8 cellular contexts compared by ENCODE assay signal in the genomic region with DNA sequence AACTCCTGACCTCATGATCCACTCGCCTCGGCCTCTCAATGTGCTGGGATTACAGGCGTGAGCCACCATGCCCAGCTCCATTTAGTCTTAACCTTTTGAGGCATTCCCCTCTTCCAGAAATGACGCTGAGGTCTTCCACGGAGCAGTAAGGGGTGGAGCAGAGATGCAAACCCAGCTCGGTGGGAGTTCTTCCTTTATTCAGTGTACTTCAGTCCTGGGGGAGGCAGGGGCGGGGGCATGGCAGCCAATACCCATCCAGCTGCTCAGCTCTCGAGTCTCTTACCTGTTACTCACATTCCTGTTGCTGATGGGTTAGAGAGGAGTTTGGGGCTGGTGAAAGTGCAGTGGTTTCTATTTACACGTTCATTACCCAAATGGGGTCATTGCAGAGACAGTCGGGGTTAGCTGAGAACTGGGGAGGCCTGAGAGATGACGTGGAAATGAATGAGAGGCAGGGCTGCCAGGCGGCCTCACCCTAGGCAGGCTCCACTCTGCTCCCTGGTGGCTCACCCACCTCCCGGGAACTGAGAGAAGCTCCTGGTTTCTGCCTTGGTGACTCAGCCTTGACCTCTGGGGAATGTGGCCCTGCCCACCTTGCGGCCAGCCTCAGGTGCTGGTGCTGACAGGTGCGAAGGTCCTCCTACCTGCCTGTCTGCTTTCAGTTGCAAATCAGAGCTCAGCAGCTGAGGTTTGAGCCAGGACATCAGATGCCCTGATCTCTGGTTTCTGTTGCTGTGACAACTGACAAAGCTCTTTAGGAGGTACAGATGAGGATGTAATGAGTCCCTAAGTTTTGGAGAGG. TPM values are rescaled to one million over a fixed set of nuclear protein-coding genes. Genes with fewer than 3 reads are reported as not detected.
DNase-seq lines count a peak whose midpoint lies in the region; ATAC-seq and TF ChIP-seq lines count a peak whose summit lies in the region.

No MANE protein-coding gene starts in this region.

- H3K9me3 Mint-ChIP-seq in activated T-helper 17 cell treated with anti-CD3 and anti-CD28 coated beads, Interleukin-2, amount 50 U/mL, for 72 hours: no peaks in the 10 kb centered on the region
- no peaks in the 10 kb centered on the region for H3K9me3 Mint-ChIP-seq in type B pancreatic cell

- H3K4me1 Mint-ChIP-seq in activated T-helper 17 cell treated with anti-CD3 and anti-CD28 coated beads, Interleukin-2, amount 50 U/mL, for 72 hours: peaks cover 14% of the 10 kb centered on the region
- H3K4me1 Mint-ChIP-seq in type B pancreatic cell (ENCODE audit: unreplicated experiment): peaks cover 29% of the 10 kb centered on the region

- H3K27me3 ChIP-seq in HCT116 (ENCODE audit: insufficient read depth, low read length): no peaks in the 10 kb centered on the region

- H2AFZ ChIP-seq in HCT116 (ENCODE audit: low read depth, low read length, poor library complexity, severe bottlenecking): no peak overlapping the region

- H3K27me3 Mint-ChIP-seq in activated T-helper 17 cell treated with anti-CD3 and anti-CD28 coated beads, Interleukin-2, amount 50 U/mL, for 72 hours: no peaks in the 10 kb centered on the region
- H3K27me3 Mint-ChIP-seq in type B pancreatic cell: no peaks in the 10 kb centered on the region

- TF ChIP-seq RAD21 in HCT116 (IDR thresholded peaks at IDR 0.05; ENCODE audit: low read depth): peak; percentile 70

- 0 out of 2 replicates have a peak overlapping the region, but pooled peaks have one; percentile 32 for H3K27ac ChIP-seq in 22Rv1
- peak overlapping the region; percentile 63 for H3K27ac ChIP-seq in HCT116 (ENCODE audit: low read depth, low read length)

- peaks cover 11% of the 10 kb centered on the region for H3K36me3 Mint-ChIP-seq in activated T-helper 17 cell treated with anti-CD3 and anti-CD28 coated beads, Interleukin-2, amount 50 U/mL, for 72 hours (ENCODE audit: low read depth)
- peaks cover 8% of the 10 kb centered on the region for H3K36me3 Mint-ChIP-seq in type B pancreatic cell

- H3K79me2 ChIP-seq in HCT116 (ENCODE audit: insufficient read depth, low read length): no peaks in the 10 kb centered on the region

- peaks cover 6% of the 10 kb centered on the region; the same call in 1 of the 2 replicates for H4K20me1 ChIP-seq in HCT116 (ENCODE audit: insufficient read depth)

- WGBS in lower leg skin, 2 donors: 60 to 61% methylated on average over 14 to 15 of the region's 15 CpGs

- H3K4me2 ChIP-seq in HCT116 (ENCODE audit: low read length): peak overlapping the region; percentile 69

- peak overlapping the region in 1 of 2 experiments; percentile 26; a peak in 2 of 4 replicates for H3K4me3 ChIP-seq in HCT116 (replicated peaks in 1 of 2; ENCODE audit: low read depth in 1 of 2, low read length in 2 of 2)
- no peak overlapping the region for H3K4me3 ChIP-seq in lower leg skin (ENCODE audit: low read depth, poor library complexity, severe bottlenecking)

- CTCF ChIA-PET in HCT116 (lab: Charles Lee): interaction anchor here (0.6 to 3.1 kb wide), 15 partner anchors 10 to 361 kb away, joined by 3 to 30 read pairs (median 3); no protein-coding TSS in a partner anchor

- H3K27ac Mint-ChIP-seq in activated T-helper 17 cell treated with anti-CD3 and anti-CD28 coated beads, Interleukin-2, amount 50 U/mL, for 72 hours: peak overlapping the region; percentile 11
- peak overlapping the region; percentile 94 for H3K27ac Mint-ChIP-seq in type B pancreatic cell

- H3K36me3 ChIP-seq in HCT116 (ENCODE audit: control insufficient read depth in 1 of 2, insufficient read depth in 2 of 2, low read length in 2 of 2): peaks cover 5 to 20% of the 10 kb centered on the region in 2 experiments; a peak in 2 of 4 replicates

- ATAC-seq in HCT116 (peak; percentile 93), GM21723 (IDR thresholded peaks at IDR 0.05; ENCODE audit: unreplicated experiment) (no peak)
- ATAC-seq in activated T-helper 17 cell treated with anti-CD3 and anti-CD28 coated beads, Interleukin-2, amount 50 U/mL, for 72 hours (replicated peaks): peak; percentile 72

- intact Hi-C loops in HCT116 (cut with micrococcal nuclease) (loop anchor here (1.0 kb wide), 1 partner anchor 223 kb away; no protein-coding TSS in a partner anchor), lower leg skin (cut with DNase I; ENCODE audit: low total_unique reads) (no loop called here)

- POLR2A ChIA-PET in HCT116 (lab: Charles Lee): interaction anchor here (1.1 kb wide), 3 partner anchors 8 to 144 kb away, joined by 3 to 5 read pairs (median 4); a partner anchor contains a TSS

- no TSS peak for BruUV-seq in HCT116 (replicated peaks; lab: Mats Ljungman, UMichigan)

- no peaks in the 10 kb centered on the region for H3K9me3 ChIP-seq in HCT116 (ENCODE audit: control insufficient read depth in 1 of 2, insufficient read depth in 1 of 2, low read depth in 1 of 2, low read length in 2 of 2)

- H3K9me2 ChIP-seq in HCT116 (ENCODE audit: insufficient read depth): no peaks in the 10 kb centered on the region

- RAD21 ChIA-PET in HCT116 (lab: Charles Lee; ENCODE audit: low non-redundant PET in 1 of 2, low total read pairs in 2 of 2, uncharacterized antibody in 2 of 2, unreplicated experiment in 2 of 2): interaction anchor here (0.6 to 1.5 kb wide), 5 partner anchors 11 to 223 kb away, joined by 3 to 7 read pairs (median 4); no protein-coding TSS in a partner anchor

- no peak for TF ChIP-seq CTCF in 22Rv1 (IDR thresholded peaks at IDR 0.05)
- TF ChIP-seq CTCF in HCT116 (IDR thresholded peaks at IDR 0.05 in 2 of 3, conservative IDR thresholded peaks at IDR 0.05 in 1 of 3; ENCODE audit: borderline replicate concordance in 1 of 3, insufficient read depth in 1 of 3, low read depth in 2 of 3, low read length in 2 of 3): peak; percentile 50 to 66 (median 61)
- no peak for TF ChIP-seq CTCF in type B pancreatic cell (conservative IDR thresholded peaks at IDR 0.05)
- TF ChIP-seq CTCF in lower leg skin (IDR thresholded peaks at IDR 0.05): no peak

- TF ChIP-seq POLR2A in HCT116 (IDR thresholded peaks at IDR 0.05; ENCODE audit: borderline replicate concordance, extremely low read depth, insufficient read depth, insufficient read length): no peak
- no peak for TF ChIP-seq POLR2A in lower leg skin (IDR thresholded peaks at IDR 0.05)

- DNase-seq in HCT116 (ENCODE audit: low read depth, low spot score) (peak; percentile 87), islet precursor cell (peak; percentile 98), type B pancreatic cell (ENCODE audit: extremely low spot score, unreplicated experiment) (no peak), lower leg skin (ENCODE audit: low spot score in 2 of 2) (no peak)
- no peak for DNase-seq in stimulated activated naive CD4-positive, alpha-beta T cell treated with Interleukin-2 at 50 U/mL for 16 hours (lab: John Stamatoyannopoulos, UW)

- H3K4me3 Mint-ChIP-seq in activated T-helper 17 cell treated with anti-CD3 and anti-CD28 coated beads, Interleukin-2, amount 50 U/mL, for 72 hours: no peak overlapping the region
- peak overlapping the region; percentile 60 for H3K4me3 Mint-ChIP-seq in type B pancreatic cell

- H3K4me1 ChIP-seq in HCT116 (ENCODE audit: control insufficient read depth in 1 of 2, insufficient read depth in 2 of 2, low read length in 2 of 2): peaks cover 31 to 41% of the 10 kb centered on the region in 2 experiments

- peak overlapping the region; percentile 30 for H3K9ac ChIP-seq in HCT116 (ENCODE audit: low read length)

TF ChIP-seq in HCT116, 20 proteins besides CTCF, POLR2A, EP300 and RAD21 (continues in another document):
- TF ChIP-seq ZNF274 (IDR thresholded peaks at IDR 0.05; ENCODE audit: low read depth, low read length) (no peak), JUND (IDR thresholded peaks at IDR 0.05) (peak; percentile 93), TCF7L2 (IDR thresholded peaks at IDR 0.05; ENCODE audit: borderline replicate concordance, extremely low read depth, insufficient read depth, insufficient read length) (no peak), SP1 (IDR thresholded peaks at IDR 0.05; ENCODE audit: low read depth) (peak; percentile 92), POLR2AphosphoS5 (IDR thresholded peaks at IDR 0.05; ENCODE audit: low read depth, low read length) (peak; percentile 67), SIN3A (IDR thresholded peaks at IDR 0.05; ENCODE audit: low read depth) (peak; percentile 96), CEBPB (IDR thresholded peaks at IDR 0.05; ENCODE audit: low read depth) (peak; percentile 50; the same call in 1 of the 2 replicates), EGR1 (IDR thresholded peaks at IDR 0.05; ENCODE audit: low read depth) (no peak)
- TF ChIP-seq, protein P1, sequence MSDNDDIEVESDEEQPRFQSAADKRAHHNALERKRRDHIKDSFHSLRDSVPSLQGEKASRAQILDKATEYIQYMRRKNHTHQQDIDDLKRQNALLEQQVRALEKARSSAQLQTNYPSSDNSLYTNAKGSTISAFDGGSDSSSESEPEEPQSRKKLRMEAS (IDR thresholded peaks at IDR 0.05): peak; percentile 98
- TF ChIP-seq, protein P2, sequence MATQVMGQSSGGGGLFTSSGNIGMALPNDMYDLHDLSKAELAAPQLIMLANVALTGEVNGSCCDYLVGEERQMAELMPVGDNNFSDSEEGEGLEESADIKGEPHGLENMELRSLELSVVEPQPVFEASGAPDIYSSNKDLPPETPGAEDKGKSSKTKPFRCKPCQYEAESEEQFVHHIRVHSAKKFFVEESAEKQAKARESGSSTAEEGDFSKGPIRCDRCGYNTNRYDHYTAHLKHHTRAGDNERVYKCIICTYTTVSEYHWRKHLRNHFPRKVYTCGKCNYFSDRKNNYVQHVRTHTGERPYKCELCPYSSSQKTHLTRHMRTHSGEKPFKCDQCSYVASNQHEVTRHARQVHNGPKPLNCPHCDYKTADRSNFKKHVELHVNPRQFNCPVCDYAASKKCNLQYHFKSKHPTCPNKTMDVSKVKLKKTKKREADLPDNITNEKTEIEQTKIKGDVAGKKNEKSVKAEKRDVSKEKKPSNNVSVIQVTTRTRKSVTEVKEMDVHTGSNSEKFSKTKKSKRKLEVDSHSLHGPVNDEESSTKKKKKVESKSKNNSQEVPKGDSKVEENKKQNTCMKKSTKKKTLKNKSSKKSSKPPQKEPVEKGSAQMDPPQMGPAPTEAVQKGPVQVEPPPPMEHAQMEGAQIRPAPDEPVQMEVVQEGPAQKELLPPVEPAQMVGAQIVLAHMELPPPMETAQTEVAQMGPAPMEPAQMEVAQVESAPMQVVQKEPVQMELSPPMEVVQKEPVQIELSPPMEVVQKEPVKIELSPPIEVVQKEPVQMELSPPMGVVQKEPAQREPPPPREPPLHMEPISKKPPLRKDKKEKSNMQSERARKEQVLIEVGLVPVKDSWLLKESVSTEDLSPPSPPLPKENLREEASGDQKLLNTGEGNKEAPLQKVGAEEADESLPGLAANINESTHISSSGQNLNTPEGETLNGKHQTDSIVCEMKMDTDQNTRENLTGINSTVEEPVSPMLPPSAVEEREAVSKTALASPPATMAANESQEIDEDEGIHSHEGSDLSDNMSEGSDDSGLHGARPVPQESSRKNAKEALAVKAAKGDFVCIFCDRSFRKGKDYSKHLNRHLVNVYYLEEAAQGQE (IDR thresholded peaks at IDR 0.05; ENCODE audit: low read depth): no peak

RNA-seq across cellular contexts. Expression of a gene that starts 13.4 kb away (rescaled TPM):
- 107 TPM for total RNA-seq in HCT116 (2021; ENCODE audit: unreplicated experiment)
- 133 and 134 TPM in 2 replicates for polyA plus RNA-seq in HCT116 (2012)
- total RNA-seq in activated T-helper 17 cell treated with anti-CD3 and anti-CD28 coated beads, Interleukin-2, amount 50 U/mL, for 72 hours: under 1 TPM in 1 of 2 donors, not detected in 1; 0.09 TPM
- total RNA-seq in type B pancreatic cell (ENCODE audit: low replicate concordance): 71.7 and 170 TPM in 2 replicates
- total RNA-seq in lower leg skin: 100 to 1,000 TPM in 1 of 4 donors, 10 to 100 TPM in 3; 75.4 to 107 (median 87.1) TPM

Comparison
In these comparisons a context has a peak if more than half of its experiments do, and no peak if none do; other contexts are left out.
1. CTCF ChIP-seq: peak in HCT116 (3 of 3); none in 22Rv1 (single experiment), type B pancreatic cell (single experiment) and lower leg skin (0 of 3).
2. DNase-seq: peak in HCT116 (single experiment) and islet precursor cell (single experiment); none in type B pancreatic cell (single experiment), lower leg skin (0 of 2) and stimulated activated naive CD4-positive, alpha-beta T cell treated with Interleukin-2 at 50 U/mL for 16 hours (single experiment).
3. RNA of a gene that starts 13.4 kb away (total RNA-seq): 107 TPM in HCT116 (single experiment), 75.4 to 107 TPM in lower leg skin and 71.7 to 170 TPM in type B pancreatic cell; 0.09 TPM in activated T-helper 17 cell treated with anti-CD3 and anti-CD28 coated beads, Interleukin-2, amount 50 U/mL, for 72 hours; every median in the first group is over 10 times any median in the second.